Comparison of ENCODE assay signal across 26 cellular contexts in genomic region chr6:160122744-160123143, GRCh38. TPM values are rescaled to one million over a fixed set of nuclear protein-coding genes. Genes with fewer than 3 reads are reported as not detected.
DNase-seq lines count a peak whose midpoint lies in the region; ATAC-seq and TF ChIP-seq lines count a peak whose summit lies in the region.
"Had no signal": no experiment of that assay in that cellular context is flagged by ENCODE, and none has a peak within 500 bp of the region (broad histone marks: within the 10 kb centered on the region; RNA-seq: fewer than 3 reads in every experiment).

No MANE protein-coding gene starts in this region.

- H3K14ac ChIP-seq in neuronal stem cell (ENCODE audit: low read length): no peak overlapping the region

- no peak overlapping the region for H2BK12ac ChIP-seq in neuronal stem cell (ENCODE audit: low read length)

- H3K9ac ChIP-seq in endodermal cell (ENCODE audit: extremely low read depth, low read length, poor library complexity, severe bottlenecking): no peak overlapping the region
- H3K9ac ChIP-seq in neuronal stem cell (ENCODE audit: low read depth, low read length, poor library complexity): no peak overlapping the region
- H3K9ac ChIP-seq: KMS-11 had no signal

- no peak overlapping the region for H3K23ac ChIP-seq in neuronal stem cell (ENCODE audit: low read depth, low read length, poor library complexity)

- no peak overlapping the region for H4K8ac ChIP-seq in neuronal stem cell (ENCODE audit: low read depth, low read length)

- H3K18ac ChIP-seq in neuronal stem cell (ENCODE audit: low read length): no peak overlapping the region

- H3K4me3 ChIP-seq in endodermal cell (ENCODE audit: low read length): no peak overlapping the region
- no peak overlapping the region for H3K4me3 ChIP-seq in neuronal stem cell (ENCODE audit: low read length in 2 of 2)
- H3K4me3 ChIP-seq in right atrium auricular region: no peak overlapping the region
- H3K4me3 ChIP-seq: GM12878, SJCRH30 had no signal

- H3K4me1 ChIP-seq in endodermal cell (ENCODE audit: control insufficient read depth, insufficient read depth, low read length) (no peaks in the 10 kb centered on the region), foreskin keratinocyte (no peaks in the 10 kb centered on the region), neuronal stem cell (ENCODE audit: control insufficient read depth in 2 of 2, insufficient read depth in 1 of 2, low read depth in 1 of 2, low read length in 2 of 2) (peaks cover 0 to 2% of the 10 kb centered on the region in 2 donors), right atrium auricular region (no peaks in the 10 kb centered on the region)
- H3K4me1 ChIP-seq: SJCRH30 had no signal

- ATAC-seq in foreskin keratinocyte: peak; percentile 19
- ATAC-seq: CD8-positive, alpha-beta T cell; GM12878; PC-3; Right ventricle myocardium inferior had no signal

- H3K4me1 Mint-ChIP-seq in endodermal cell: no peaks in the 10 kb centered on the region
- H3K4me1 Mint-ChIP-seq: B cell, IgD-negative memory B cell had no signal

- H3K4me2 ChIP-seq in neuronal stem cell (ENCODE audit: insufficient read depth, low read length, poor library complexity, severe bottlenecking): no peak overlapping the region
- H3K4me2 ChIP-seq: KMS-11 had no signal

- H3K27ac Mint-ChIP-seq in endodermal cell: no peak overlapping the region
- H3K27ac Mint-ChIP-seq: B cell; CD8-positive, alpha-beta T cell; IgD-negative memory B cell had no signal

- no peak overlapping the region for H2BK120ac ChIP-seq in neuronal stem cell (ENCODE audit: low read depth, low read length)

- DNase-seq in endodermal cell (peak; percentile 10), foreskin keratinocyte (no peak), mesenteric fat pad (ENCODE audit: low spot score) (peak; percentile 51), neuronal stem cell (ENCODE audit: low spot score) (no peak), right atrium auricular region (ENCODE audit: low spot score) (no peak), GOT3 (lab: John Stamatoyannopoulos, UW) (no peak)
- DNase-seq in activated T-cell treated with anti-CD3 and anti-CD28 coated beads, Interleukin-2, amount 50 U/mL, for 1 hour: no peak
- DNase-seq: CD8-positive, alpha-beta T cell; DMS 273 treated with DMSO at 0.1 percent for 48 hours; DMS79; EL; GDM1; HCEC 1CT; MM.1S; NCI-H2029; NCI-H446; NCI-H524 treated with DMSO at 0.1 percent for 48 hours; NCI-H774; PC-3; SJCRH30 had no signal

- H3K79me1 ChIP-seq in neuronal stem cell (ENCODE audit: low read depth, low read length): peaks cover 2% of the 10 kb centered on the region

- peaks cover 18% of the 10 kb centered on the region for H3K36me3 Mint-ChIP-seq in endodermal cell (ENCODE audit: low read depth)

- no peak overlapping the region for H2AFZ ChIP-seq in neuronal stem cell (ENCODE audit: low read length)

- H2AK5ac ChIP-seq in neuronal stem cell (ENCODE audit: low read depth, low read length): no peak overlapping the region

- peaks cover 2% of the 10 kb centered on the region for H3K9me3 Mint-ChIP-seq in endodermal cell
- H3K9me3 Mint-ChIP-seq: CD8-positive, alpha-beta T cell; IgD-negative memory B cell had no signal

- H3K27ac ChIP-seq in endodermal cell (ENCODE audit: low read depth, low read length): no peak overlapping the region
- no peak overlapping the region for H3K27ac ChIP-seq in foreskin keratinocyte
- no peak overlapping the region for H3K27ac ChIP-seq in neuronal stem cell (replicated peaks; ENCODE audit: low read length)
- H3K27ac ChIP-seq in right atrium auricular region: no peak overlapping the region
- H3K27ac ChIP-seq: C4-2B, KMS-11, SJCRH30 had no signal

- peaks cover 5% of the 10 kb centered on the region for H3K36me3 ChIP-seq in endodermal cell (ENCODE audit: control insufficient read depth, insufficient read depth, low read length)
- no peaks in the 10 kb centered on the region for H3K36me3 ChIP-seq in neuronal stem cell (replicated peaks in 1 of 2; ENCODE audit: control insufficient read depth in 2 of 2, insufficient read depth in 2 of 2, low read length in 2 of 2)
- H3K36me3 ChIP-seq in right atrium auricular region: no peaks in the 10 kb centered on the region
- H3K36me3 ChIP-seq: SJCRH30 had no signal

- H3K9me3 ChIP-seq in endodermal cell (ENCODE audit: control insufficient read depth, low read length): peaks cover 5% of the 10 kb centered on the region
- peaks cover 4 to 11% of the 10 kb centered on the region in 2 donors for H3K9me3 ChIP-seq in neuronal stem cell (replicated peaks in 1 of 2; ENCODE audit: control insufficient read depth in 2 of 2, insufficient read depth in 1 of 2, low read depth in 1 of 2, low read length in 2 of 2)
- H3K9me3 ChIP-seq in right atrium auricular region: no peaks in the 10 kb centered on the region

- no peak for TF ChIP-seq CTCF in endodermal cell (conservative IDR thresholded peaks at IDR 0.05)
- no peak for TF ChIP-seq CTCF in foreskin keratinocyte (conservative IDR thresholded peaks at IDR 0.05)
- no peak for TF ChIP-seq CTCF in right atrium auricular region (IDR thresholded peaks at IDR 0.05)

- 88 to 93% methylated on average over 2 to 5 of the region's 5 CpGs for WGBS in endodermal cell (ENCODE audit: insufficient coverage in 1 of 2, insufficient read length in 1 of 2), 2 experiments
- WGBS in neuronal stem cell (ENCODE audit: extremely low coverage in 2 of 2, insufficient read length in 2 of 2, insufficient replicate concordance in 1 of 2), 2 donors: no CpG with 5 or more reads among the region's 5 CpGs

- no peak overlapping the region for H2BK15ac ChIP-seq in neuronal stem cell (ENCODE audit: low read length)

- H2BK5ac ChIP-seq in neuronal stem cell (ENCODE audit: low read length): no peak overlapping the region

- peaks cover 7% of the 10 kb centered on the region for H3K27me3 Mint-ChIP-seq in endodermal cell (ENCODE audit: insufficient read depth)
- H3K27me3 Mint-ChIP-seq: IgD-negative memory B cell had no signal

- H3K27me3 ChIP-seq in endodermal cell (ENCODE audit: control insufficient read depth, insufficient read depth, low read length, poor library complexity, severe bottlenecking) (no peaks in the 10 kb centered on the region), foreskin keratinocyte (no peaks in the 10 kb centered on the region), neuronal stem cell (ENCODE audit: control insufficient read depth in 3 of 3, insufficient read depth in 3 of 3, low read depth in 1 of 3, low read length in 3 of 3) (no peaks in the 10 kb centered on the region), right atrium auricular region (no peaks in the 10 kb centered on the region)
- H3K27me3 ChIP-seq: SJCRH30 had no signal

- H3K4ac ChIP-seq in neuronal stem cell (ENCODE audit: low read length): no peak overlapping the region

- no peak overlapping the region for H3K4me3 Mint-ChIP-seq in endodermal cell
- H3K4me3 Mint-ChIP-seq: B cell; CD8-positive, alpha-beta T cell; IgD-negative memory B cell had no signal

- no peak overlapping the region for H4K91ac ChIP-seq in neuronal stem cell (ENCODE audit: low read depth, low read length, poor library complexity)

RNA-seq across cellular contexts. Expression of gene SLC22A1, which starts 1.1 kb away (rescaled TPM):
- total RNA-seq in endodermal cell: 1 to 10 TPM in 1 of 2 donors, not detected in 1; 1.0 TPM
- polyA plus RNA-seq in endodermal cell (2013, experiment 1 of 2): not detected
- 0.17 TPM for polyA plus RNA-seq in endodermal cell (2013, experiment 2 of 2)
- 0.14 and 0.60 TPM in 2 replicates for total RNA-seq in foreskin keratinocyte
- 0.15 and 0.60 TPM in 2 replicates for polyA plus RNA-seq in foreskin keratinocyte
- total RNA-seq in mesenteric fat pad: 3.4 TPM
- 0.28 TPM for polyA plus RNA-seq in neuronal stem cell (2013, experiment 1 of 2)
- 0.21 TPM for polyA plus RNA-seq in neuronal stem cell (2013, experiment 2 of 2)
- total RNA-seq in right atrium auricular region: not detected

Comparison
In these comparisons a context has a peak if more than half of its experiments do, and no peak if none do; other contexts are left out.
1. DNase-seq: peak in endodermal cell (single experiment) and mesenteric fat pad (single experiment); none in foreskin keratinocyte (0 of 2), neuronal stem cell (single experiment), right atrium auricular region (single experiment), GOT3 (single experiment) and activated T-cell treated with anti-CD3 and anti-CD28 coated beads, Interleukin-2, amount 50 U/mL, for 1 hour (single experiment).